In the genomic region with DNA sequence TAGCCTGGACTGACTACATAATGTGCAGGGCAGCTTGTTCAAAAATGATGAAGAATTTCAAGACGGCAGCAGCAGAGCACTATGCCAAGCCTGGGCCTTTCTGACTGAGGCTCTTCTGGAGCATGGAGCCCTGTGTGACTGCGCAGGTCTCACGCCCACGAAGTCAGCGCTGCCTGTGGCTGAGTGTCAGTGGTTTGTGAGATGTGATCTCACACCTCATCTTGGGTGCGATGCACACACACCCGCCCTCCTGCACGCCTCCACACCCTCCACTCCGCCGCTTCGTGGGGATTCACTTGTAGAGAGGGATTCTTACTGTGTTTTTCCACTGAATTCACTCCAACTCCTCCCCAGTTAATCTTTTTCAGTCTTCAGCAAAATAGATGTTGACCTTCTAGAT, we compare ENCODE assay signal across 16 cellular contexts.
DNase-seq lines count a peak whose midpoint lies in the region; ATAC-seq and TF ChIP-seq lines count a peak whose summit lies in the region.
"Had no signal": no experiment of that assay in that cellular context is flagged by ENCODE, and none has a peak within 500 bp of the region (broad histone marks: within the 10 kb centered on the region; RNA-seq: fewer than 3 reads in every experiment).

No MANE protein-coding gene starts in this region.

- no peaks in the 10 kb centered on the region for H3K27me3 ChIP-seq in CD8-positive, alpha-beta T cell (ENCODE audit: insufficient read depth, low read length)
- H3K27me3 ChIP-seq in dorsolateral prefrontal cortex, result no peaks in the 10 kb centered on the region
- no peaks in the 10 kb centered on the region for H3K27me3 ChIP-seq in left lung

- H3K4me3 ChIP-seq in CD8-positive, alpha-beta T cell (ENCODE audit: low read depth, low read length), result no peak overlapping the region
- H3K4me3 ChIP-seq in dorsolateral prefrontal cortex (no peak overlapping the region), left lung (no peak overlapping the region)
- H3K4me3 ChIP-seq: coronary artery had no signal

- CTCF ChIA-PET in CD8-positive, alpha-beta T cell (lab: Charles Lee), result interaction anchor here (1.0 to 1.4 kb wide), 2 partner anchors 15 to 21 kb away, joined by 3 to 5 read pairs; no protein-coding TSS in a partner anchor
- CTCF ChIA-PET in GM10248 (lab: Yijun Ruan, JAX), result interaction anchor here (23.0 kb wide), 1 partner anchor 25 kb away, joined by 367 read pairs; no protein-coding TSS in a partner anchor

- H3K27ac ChIP-seq in CD8-positive, alpha-beta T cell (ENCODE audit: low read depth, low read length), result peak overlapping the region; percentile 3
- H3K27ac ChIP-seq in dorsolateral prefrontal cortex (peak overlapping the region in 19 of 59 donors; percentile 17 to 78 (median 53)), left lung (no peak overlapping the region)
- H3K27ac ChIP-seq: coronary artery had no signal

- no peaks in the 10 kb centered on the region for H3K9me3 Mint-ChIP-seq in CD8-positive, alpha-beta T cell
- H3K9me3 Mint-ChIP-seq: mesothelial cell of epicardium; stimulated activated naive CD8-positive, alpha-beta T cell treated with anti-CD3 and anti-CD28 coated beads, Interleukin-15, Interleukin-2, amounts not matched to agents 100 ng/mL and 50 ng/mL, for 24 hours had no signal

- peak overlapping the region; percentile 38 for H3K4me3 Mint-ChIP-seq in CD8-positive, alpha-beta T cell
- H3K4me3 Mint-ChIP-seq: B cell; mesothelial cell of epicardium; stimulated activated naive CD8-positive, alpha-beta T cell treated with anti-CD3 and anti-CD28 coated beads, Interleukin-15, Interleukin-2, amounts not matched to agents 100 ng/mL and 50 ng/mL, for 24 hours had no signal

- no peak overlapping the region for H3K27ac Mint-ChIP-seq in CD8-positive, alpha-beta T cell
- H3K27ac Mint-ChIP-seq: B cell, mesothelial cell of epicardium had no signal

- H3K27me3 Mint-ChIP-seq in CD8-positive, alpha-beta T cell (ENCODE audit: low read depth), result peaks cover 14% of the 10 kb centered on the region

- intact Hi-C loops in CD8-positive, alpha-beta T cell (cut with DNase I, micrococcal nuclease), result no loop called here
- intact Hi-C loops in dorsolateral prefrontal cortex (cut with DNase I), result loop anchor here in 1 of 2 donors (1.0 kb wide), 1 partner anchor 12 kb away; no protein-coding TSS in a partner anchor
- intact Hi-C loops in left lung (cut with DNase I), result no loop called here

- peak; percentile 2 to 61 (median 34) for DNase-seq in CD8-positive, alpha-beta T cell
- peak; percentile 36 for DNase-seq in activated CD8-positive, alpha-beta memory T cell treated with anti-CD3 and anti-CD28 coated beads, Interleukin-2, amount 50 U/mL, for 24 hours (ENCODE audit: extremely low read depth)
- peak in 8 of 10 donors; percentile 43 to 87 (median 72) for DNase-seq in dorsolateral prefrontal cortex
- DNase-seq in stimulated activated CD4-positive, alpha-beta T cell treated with anti-CD3 and anti-CD28 coated beads, Interleukin-4, amount 100 ng/mL, for 24 hours, result peak; percentile 61
- DNase-seq in GM10248 (ENCODE audit: extremely low spot score), result no peak
- no peak for DNase-seq in NCI-H526 treated with DMSO at 0.1 percent for 48 hours (lab: John Stamatoyannopoulos, UW)
- DNase-seq in left lung, result no peak
- DNase-seq in omental fat pad (ENCODE audit: low spot score), result no peak
- DNase-seq: HCEC 1CT, NCI-H1048, T-helper 9 cell had no signal

- peaks cover 5% of the 10 kb centered on the region for H3K4me1 ChIP-seq in CD8-positive, alpha-beta T cell (ENCODE audit: insufficient read depth, low read length)
- H3K4me1 ChIP-seq in left lung, result no peaks in the 10 kb centered on the region

- POLR2A ChIA-PET in CD8-positive, alpha-beta T cell (lab: Charles Lee), result no interaction called here
- POLR2A ChIA-PET in GM10248 (lab: Yijun Ruan, JAX), result no interaction called here

- peaks cover 6% of the 10 kb centered on the region for H3K4me1 Mint-ChIP-seq in CD8-positive, alpha-beta T cell (ENCODE audit: low read depth)
- H3K4me1 Mint-ChIP-seq: B cell, mesothelial cell of epicardium had no signal

- no peaks in the 10 kb centered on the region for H3K36me3 ChIP-seq in CD8-positive, alpha-beta T cell (ENCODE audit: insufficient read depth, low read length)
- H3K36me3 ChIP-seq in left lung, result no peaks in the 10 kb centered on the region

- no peaks in the 10 kb centered on the region for H3K9me3 ChIP-seq in CD8-positive, alpha-beta T cell (ENCODE audit: low read length)
- H3K9me3 ChIP-seq in left lung, result no peaks in the 10 kb centered on the region

- TF ChIP-seq CTCF in CD8-positive, alpha-beta T cell (IDR thresholded peaks at IDR 0.05), result no peak
- TF ChIP-seq CTCF in dorsolateral prefrontal cortex (IDR thresholded peaks at IDR 0.05 in 54 of 56, conservative IDR thresholded peaks at IDR 0.05 in 2 of 56; ENCODE audit: low read depth in 1 of 56, partially characterized antibody in 56 of 56), result no peak
- TF ChIP-seq CTCF in GM10248 (IDR thresholded peaks at IDR 0.05; ENCODE audit: control extremely low read depth, extremely low read depth, low read depth, missing control alignments), result no peak
- no peak for TF ChIP-seq CTCF in left lung (IDR thresholded peaks at IDR 0.05)
- no peak for TF ChIP-seq CTCF in omental fat pad (IDR thresholded peaks at IDR 0.05)

- peak; percentile 84 for ATAC-seq in CD8-positive, alpha-beta T cell
- ATAC-seq in left lung, result no peak
- no peak for ATAC-seq in omental fat pad (ENCODE audit: low FRiP score)
- ATAC-seq: Panc1 had no signal

- H3K36me3 Mint-ChIP-seq in CD8-positive, alpha-beta T cell, result no peaks in the 10 kb centered on the region
- H3K36me3 Mint-ChIP-seq: mesothelial cell of epicardium had no signal

Comparison
In these comparisons a context has a peak if more than half of its experiments do, and no peak if none do; other contexts are left out.
1. DNase-seq: peak in CD8-positive, alpha-beta T cell (7 of 7), activated CD8-positive, alpha-beta memory T cell treated with anti-CD3 and anti-CD28 coated beads, Interleukin-2, amount 50 U/mL, for 24 hours (single experiment), dorsolateral prefrontal cortex (8 of 10) and stimulated activated CD4-positive, alpha-beta T cell treated with anti-CD3 and anti-CD28 coated beads, Interleukin-4, amount 100 ng/mL, for 24 hours (single experiment); none in GM10248 (single experiment), NCI-H526 treated with DMSO at 0.1 percent for 48 hours (single experiment), left lung (0 of 2) and omental fat pad (single experiment).